Comparison of ENCODE assay signal across 9 cellular contexts in the genomic region with DNA sequence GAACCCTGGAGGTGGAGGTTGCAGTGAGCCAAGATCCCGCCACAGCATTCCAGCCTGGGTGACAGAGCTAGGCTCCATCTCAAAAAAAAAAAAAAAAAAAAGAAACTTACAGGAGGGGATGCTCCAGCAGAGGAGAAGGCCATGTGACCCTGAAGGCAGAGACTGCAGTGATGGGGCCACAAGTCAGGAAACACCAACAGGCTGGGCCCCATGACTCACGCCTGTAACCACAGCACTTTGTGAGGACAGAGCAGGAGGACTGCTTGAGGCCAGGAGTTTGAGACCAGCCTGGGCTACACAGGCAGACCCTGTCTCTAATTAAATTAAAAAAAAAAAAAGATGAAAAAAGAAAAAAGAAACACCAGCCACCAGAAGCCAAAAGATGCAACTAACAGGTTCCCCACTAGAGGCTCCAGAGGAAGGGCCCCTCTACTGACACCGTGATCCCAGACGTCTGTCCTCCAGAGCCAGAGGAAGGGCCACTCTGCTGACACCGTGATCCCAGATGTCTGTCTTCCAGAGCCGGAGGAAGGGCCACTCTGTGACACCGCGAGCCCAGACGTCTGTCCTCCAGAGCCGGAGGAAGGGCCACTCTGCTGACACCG. TPM values are rescaled to one million over a fixed set of nuclear protein-coding genes. Genes with fewer than 3 reads are reported as not detected.
A peak's percentile ranks its signal among the peaks of the same experiment; 100 is the strongest.
DNase-seq lines count a peak whose midpoint lies in the region; ATAC-seq and TF ChIP-seq lines count a peak whose summit lies in the region.
"Had no signal": no experiment of that assay in that cellular context is flagged by ENCODE, and none has a peak within 500 bp of the region (broad histone marks: within the 10 kb centered on the region; RNA-seq: fewer than 3 reads in every experiment).

No MANE protein-coding gene starts in this region.

- H2BK120ac ChIP-seq in mesenchymal stem cell (ENCODE audit: low read depth, low read length): no peak overlapping the region

- H2AFZ ChIP-seq in OCI-LY7 (ENCODE audit: low read length): no peak overlapping the region
- H2AFZ ChIP-seq in mesenchymal stem cell (ENCODE audit: low read depth, low read length): no peak overlapping the region

- H3K9me2 ChIP-seq in OCI-LY7 (ENCODE audit: insufficient read depth, low read length): no peaks in the 10 kb centered on the region

- no peaks in the 10 kb centered on the region for H3K79me2 ChIP-seq in OCI-LY7 (ENCODE audit: insufficient read depth, low read depth, low read length)

- H2BK15ac ChIP-seq in mesenchymal stem cell (ENCODE audit: low read depth, poor library complexity, severe bottlenecking): no peak overlapping the region

- H3K79me1 ChIP-seq in mesenchymal stem cell (replicated peaks; ENCODE audit: low read length, poor library complexity, severe bottlenecking): no peaks in the 10 kb centered on the region

- no peak for TF ChIP-seq POLR2A in right lobe of liver (IDR thresholded peaks at IDR 0.05)

- H4K91ac ChIP-seq in mesenchymal stem cell (ENCODE audit: low read length): no peak overlapping the region

- H3K23ac ChIP-seq in mesenchymal stem cell (ENCODE audit: low read length in 2 of 2): no peak overlapping the region

- H3K27me3 ChIP-seq in right lobe of liver (no peaks in the 10 kb centered on the region), mesenchymal stem cell (ENCODE audit: control insufficient read depth in 1 of 2, insufficient read depth in 1 of 2, low read length in 2 of 2) (no peaks in the 10 kb centered on the region)

- no peak overlapping the region for H3K27ac ChIP-seq in OCI-LY7 (ENCODE audit: low read depth, low read length, poor library complexity, severe bottlenecking)
- no peak overlapping the region for H3K27ac ChIP-seq in right lobe of liver
- no peak overlapping the region for H3K27ac ChIP-seq in mesenchymal stem cell (ENCODE audit: low read length, poor library complexity, severe bottlenecking)
- H3K27ac ChIP-seq: skin epidermis had no signal

- no peak overlapping the region for H3K14ac ChIP-seq in mesenchymal stem cell (ENCODE audit: low read length in 2 of 2)

- WGBS in right lobe of liver (ENCODE audit: insufficient coverage, low coverage, low lambda C conversion rate, missing lambda C conversion rate): 20% methylated on average over 3 of the region's 11 CpGs
- 51% methylated on average over 8 of the region's 11 CpGs for WGBS in mesenchymal stem cell

- no peak overlapping the region for H3K4ac ChIP-seq in mesenchymal stem cell (ENCODE audit: low read depth in 1 of 2, low read length in 2 of 2)

- intact Hi-C loops in OCI-LY7 (cut with micrococcal nuclease; ENCODE audit: unreplicated experiment) (no loop called here), right lobe of liver (cut with DNase I) (no loop called here)

- H3K18ac ChIP-seq in mesenchymal stem cell (ENCODE audit: low read depth in 1 of 2, low read length in 2 of 2): no peak overlapping the region

- peak; percentile 46 for TF ChIP-seq CTCF in GM12875 (IDR thresholded peaks at IDR 0.05; ENCODE audit: borderline replicate concordance, insufficient read depth, low read depth, low read length)
- TF ChIP-seq CTCF in OCI-LY7 (conservative IDR thresholded peaks at IDR 0.05; ENCODE audit: low read length): peak; percentile 61
- peak; percentile 8 to 36 (median 30) for TF ChIP-seq CTCF in right lobe of liver (IDR thresholded peaks at IDR 0.05)

- peak; percentile 66 to 76 (median 72) for ATAC-seq in right lobe of liver

- CTCF ChIA-PET in OCI-LY7 (lab: Charles Lee; ENCODE audit: unreplicated experiment): no interaction called here

- H3K4me2 ChIP-seq in OCI-LY7 (ENCODE audit: low read length) (no peak overlapping the region), mesenchymal stem cell (ENCODE audit: low read length, poor library complexity, severe bottlenecking) (no peak overlapping the region)

- no peak overlapping the region for H2AK5ac ChIP-seq in mesenchymal stem cell (ENCODE audit: low read length, severe bottlenecking)

- peak; percentile 34 for DNase-seq in H4 (ENCODE audit: low spot score)
- DNase-seq in OCI-LY7 (ENCODE audit: low spot score): no peak
- no peak for DNase-seq in right lobe of liver
- no peak for DNase-seq in activated gamma-delta T cell treated with Interleukin-2 at 50 U/mL for 16 hours
- DNase-seq in mesenchymal stem cell: no peak
- DNase-seq in HuH-7.5 (ENCODE audit: low spot score): no peak
- no peak for DNase-seq in mucosa of gallbladder (ENCODE audit: low spot score)

- no peak overlapping the region for H2BK5ac ChIP-seq in mesenchymal stem cell (ENCODE audit: low read depth, low read length, poor library complexity, severe bottlenecking)

- no peak overlapping the region for H3K9ac ChIP-seq in mesenchymal stem cell (ENCODE audit: low read length)

- no peak overlapping the region for H2BK12ac ChIP-seq in mesenchymal stem cell (ENCODE audit: low read length in 2 of 2)

- H4K8ac ChIP-seq in mesenchymal stem cell (ENCODE audit: low read length): no peak overlapping the region

- POLR2A ChIA-PET in OCI-LY7 (lab: Charles Lee): no interaction called here

- peaks cover 30% of the 10 kb centered on the region for H3K4me1 ChIP-seq in OCI-LY7 (ENCODE audit: insufficient read depth, low read length, poor library complexity, severe bottlenecking)
- no peaks in the 10 kb centered on the region for H3K4me1 ChIP-seq in right lobe of liver
- peaks cover 2% of the 10 kb centered on the region for H3K4me1 ChIP-seq in mesenchymal stem cell (ENCODE audit: control insufficient read depth, insufficient read depth, low read depth, low read length)

- no peaks in the 10 kb centered on the region for H3K36me3 ChIP-seq in OCI-LY7 (ENCODE audit: insufficient read depth, low read length)
- H3K36me3 ChIP-seq in right lobe of liver: no peaks in the 10 kb centered on the region
- no peaks in the 10 kb centered on the region for H3K36me3 ChIP-seq in mesenchymal stem cell (ENCODE audit: control insufficient read depth in 1 of 2, insufficient read depth in 2 of 2, low read depth in 1 of 2, low read length in 2 of 2)

- H3K9me3 ChIP-seq in OCI-LY7 (ENCODE audit: low read length) (no peaks in the 10 kb centered on the region), right lobe of liver (no peaks in the 10 kb centered on the region), mesenchymal stem cell (ENCODE audit: control insufficient read depth, low read length) (peaks cover 4% of the 10 kb centered on the region)

- no peaks in the 10 kb centered on the region for H4K20me1 ChIP-seq in OCI-LY7 (ENCODE audit: insufficient read depth, low read length)

- H3K4me3 ChIP-seq in GM12875 (ENCODE audit: low read depth, low read length) (no peak overlapping the region), OCI-LY7 (ENCODE audit: low read depth, low read length, poor library complexity, severe bottlenecking) (no peak overlapping the region), right lobe of liver (no peak overlapping the region), mesenchymal stem cell (ENCODE audit: insufficient read depth in 1 of 2, low read depth in 1 of 2, low read length in 2 of 2) (no peak overlapping the region)
- H3K4me3 ChIP-seq: skin epidermis had no signal

- BruUV-seq in OCI-LY7 (replicated peaks; lab: Mats Ljungman, UMichigan): no TSS peak

RNA-seq across cellular contexts. Expression of gene GLT1D1, which starts 9.1 kb away (rescaled TPM):
- not detected in 2 replicates for total RNA-seq in H4 (2014; rRNA removed; shearing (Covaris generic))
- not detected in 2 replicates for total RNA-seq in OCI-LY7 (2014; rRNA removed; shearing (Covaris generic))
- total RNA-seq in OCI-LY7 (2022): 0.32 and 0.41 TPM in 2 replicates
- total RNA-seq in right lobe of liver: 10 to 100 TPM; 14.9 to 21.9 (median 20.2) TPM
- not detected for polyA plus RNA-seq in mesenchymal stem cell (2013, experiment 1 of 2)
- not detected for polyA plus RNA-seq in mesenchymal stem cell (2013, experiment 2 of 2)
- total RNA-seq in mucosa of gallbladder: 3.3 TPM

RNA-seq across cellular contexts. Expression of gene SLC15A4, which starts 20.4 kb away (rescaled TPM):
- 9.9 and 14.6 TPM in 2 replicates for total RNA-seq in H4 (2014; rRNA removed; shearing (Covaris generic))
- total RNA-seq in OCI-LY7 (2014; rRNA removed; shearing (Covaris generic)): 46.7 and 53.3 TPM in 2 replicates
- total RNA-seq in OCI-LY7 (2022): 72.8 and 87.3 TPM in 2 replicates
- total RNA-seq in right lobe of liver: 10 to 100 TPM; 10.7 to 49.2 (median 25.5) TPM
- polyA plus RNA-seq in mesenchymal stem cell (2013, experiment 1 of 2): 20.3 TPM
- 20.9 TPM for polyA plus RNA-seq in mesenchymal stem cell (2013, experiment 2 of 2)
- 28.6 TPM for total RNA-seq in mucosa of gallbladder
